ENCODE assay signal across 12 cellular contexts in the genomic region with DNA sequence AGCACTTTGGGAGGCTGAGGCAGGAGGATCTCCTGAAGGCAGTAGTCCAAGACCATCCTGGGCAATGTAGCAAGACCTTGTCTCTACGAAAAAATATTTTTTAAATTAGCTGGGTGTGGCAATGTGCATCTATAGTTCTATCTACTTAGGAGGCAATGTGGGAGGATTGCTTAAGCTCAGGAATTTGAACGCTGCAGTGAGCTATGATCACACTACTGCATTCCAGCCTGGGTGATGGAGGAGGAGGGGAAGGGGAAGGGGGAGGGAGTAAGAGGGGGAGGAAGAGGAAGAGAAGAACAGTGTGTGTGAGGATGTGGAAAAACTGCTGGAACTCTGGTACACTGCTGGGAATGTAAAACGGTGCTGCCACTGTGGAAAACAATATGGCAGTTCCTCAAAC. TPM values are rescaled to one million over a fixed set of nuclear protein-coding genes. Genes with fewer than 3 reads are reported as not detected.
A peak's percentile ranks its signal among the peaks of the same experiment; 100 is the strongest.
DNase-seq lines count a peak whose midpoint lies in the region; ATAC-seq, FAIRE-seq and TF ChIP-seq lines count a peak whose summit lies in the region.
"Had no signal": no experiment of that assay in that cellular context is flagged by ENCODE, and none has a peak within 500 bp of the region (broad histone marks: within the 10 kb centered on the region; RNA-seq: fewer than 3 reads in every experiment).

No MANE protein-coding gene starts in this region.

- peak overlapping the region; percentile 55 to 87 (median 74) for H3K27ac ChIP-seq in tibial nerve
- no peak overlapping the region for H3K27ac ChIP-seq in WERI-Rb-1

- H3K9me3 Mint-ChIP-seq in effector memory CD8-positive, alpha-beta T cell: no peaks in the 10 kb centered on the region

- peak overlapping the region in 1 of 2 donors; percentile 10 for H3K27ac Mint-ChIP-seq in effector memory CD8-positive, alpha-beta T cell

- ATAC-seq in left lobe of liver: peak; percentile 20
- ATAC-seq in effector memory CD8-positive, alpha-beta T cell (replicated peaks): no peak
- ATAC-seq: HCT116 had no signal

- H3K27me3 Mint-ChIP-seq in effector memory CD8-positive, alpha-beta T cell: no peaks in the 10 kb centered on the region

- DNase-seq in HFF-Myc (ENCODE audit: extremely low read depth, low read depth): peak; percentile 38
- peak; percentile 62 for DNase-seq in bronchial epithelial cell (ENCODE audit: low read depth)
- DNase-seq in left lobe of liver (ENCODE audit: low spot score): no peak
- DNase-seq in tibial nerve (ENCODE audit: low spot score in 2 of 2): no peak
- DNase-seq in NCI-H187 (lab: John Stamatoyannopoulos, UW): no peak
- no peak for DNase-seq in WERI-Rb-1
- DNase-seq in effector memory CD8-positive, alpha-beta T cell: no peak
- DNase-seq: activated CD4-positive, alpha-beta T cell treated with anti-CD3 and anti-CD28 coated beads for 48 hours; aorta had no signal

- H3K36me3 Mint-ChIP-seq in effector memory CD8-positive, alpha-beta T cell (ENCODE audit: insufficient read depth): no peaks in the 10 kb centered on the region

- H3K4me3 Mint-ChIP-seq in effector memory CD8-positive, alpha-beta T cell: no peak overlapping the region

- peaks cover 6 to 13% of the 10 kb centered on the region in 2 donors for H3K4me1 Mint-ChIP-seq in effector memory CD8-positive, alpha-beta T cell (ENCODE audit: low read depth in 2 of 2)

- 10% methylated on average over 3 of the region's 3 CpGs for WGBS in tibial nerve, 2 donors

- TF ChIP-seq CTCF in HFF-Myc (IDR thresholded peaks at IDR 0.05; ENCODE audit: low read depth, low read length, missing control alignments) (no peak), bronchial epithelial cell (IDR thresholded peaks at IDR 0.05; ENCODE audit: insufficient read depth, low read length, severe bottlenecking) (no peak), tibial nerve (IDR thresholded peaks at IDR 0.05) (no peak), WERI-Rb-1 (IDR thresholded peaks at IDR 0.05; ENCODE audit: low read depth, low read length) (no peak)

- no peaks in the 10 kb centered on the region for H3K27me3 ChIP-seq in bronchial epithelial cell (ENCODE audit: control insufficient read depth, insufficient read depth, low read length)
- H3K27me3 ChIP-seq in tibial nerve: no peaks in the 10 kb centered on the region
- no peaks in the 10 kb centered on the region for H3K27me3 ChIP-seq in WERI-Rb-1 (ENCODE audit: insufficient read depth, low read depth, severe bottlenecking)

- FAIRE-seq in bronchial epithelial cell (lab: Jason Lieb, UNC): no peak
- FAIRE-seq: GM12891, islet of Langerhans had no signal

- no peaks in the 10 kb centered on the region for H3K9me3 ChIP-seq in tibial nerve
- H3K9me3 ChIP-seq in WERI-Rb-1 (ENCODE audit: severe bottlenecking): no peaks in the 10 kb centered on the region

- no peak overlapping the region for H3K4me3 ChIP-seq in HFF-Myc (replicated peaks; ENCODE audit: low read depth, low read length)
- H3K4me3 ChIP-seq in bronchial epithelial cell (ENCODE audit: low read depth, low read length): no peak overlapping the region
- no peak overlapping the region for H3K4me3 ChIP-seq in tibial nerve
- no peak overlapping the region for H3K4me3 ChIP-seq in WERI-Rb-1 (ENCODE audit: low read depth, low read length)

- TF ChIP-seq POLR2A in tibial nerve (IDR thresholded peaks at IDR 0.05): no peak

- H3K4me1 ChIP-seq in tibial nerve: peaks cover 0 to 25% (median 8%) of the 10 kb centered on the region in 4 donors

- peak in 1 of 2 donors; percentile 48 for TF ChIP-seq EP300 in tibial nerve (IDR thresholded peaks at IDR 0.05)

- H3K36me3 ChIP-seq in bronchial epithelial cell (ENCODE audit: control insufficient read depth, insufficient read depth, low read length) (peaks cover 2% of the 10 kb centered on the region), tibial nerve (peaks cover 3 to 31% (median 4%) of the 10 kb centered on the region in 3 donors), WERI-Rb-1 (no peaks in the 10 kb centered on the region; the same call in 1 of the 2 replicates)

RNA-seq across cellular contexts. Expression of a gene that starts 9.2 kb away (rescaled TPM):
- total RNA-seq in bronchial epithelial cell (under 0.01 and 0.13 TPM in 2 replicates), left lobe of liver (1.3 TPM), tibial nerve (10 to 100 TPM; 20.1 to 44.7 (median 24.6) TPM)

RNA-seq across cellular contexts. Expression of a gene that starts 12.3 kb away (rescaled TPM):
- total RNA-seq in bronchial epithelial cell: 2.0 and 2.1 TPM in 2 replicates
- 2.2 TPM for total RNA-seq in left lobe of liver
- total RNA-seq in tibial nerve: 10 to 100 TPM; 11.4 to 21.0 (median 16.0) TPM

RNA-seq across cellular contexts. Expression of a gene that starts 12.9 kb away (rescaled TPM):
- total RNA-seq in bronchial epithelial cell (0.26 TPM in 2 replicates), left lobe of liver (0.48 TPM), tibial nerve (1 to 10 TPM in 2 of 4 donors, under 1 TPM in 2; 0.42 to 2.1 (median 1.4) TPM)

RNA-seq across cellular contexts. Expression of a gene that starts 27.8 kb away (rescaled TPM):
- total RNA-seq in bronchial epithelial cell: 14.2 and 16.6 TPM in 2 replicates
- 10.3 TPM for total RNA-seq in left lobe of liver
- 10 to 100 TPM; 25.3 to 46.0 (median 33.9) TPM for total RNA-seq in tibial nerve

RNA-seq across cellular contexts. Expression of a gene that starts 33.2 kb away (rescaled TPM):
- total RNA-seq in bronchial epithelial cell: 3.4 and 3.6 TPM in 2 replicates
- 6.5 TPM for total RNA-seq in left lobe of liver
- total RNA-seq in tibial nerve: 1 to 10 TPM in 1 of 4 donors, under 1 TPM in 2, not detected in 1; 0.21 to 2.1 (median 0.98) TPM

Comparison
In these comparisons a context has a peak if more than half of its experiments do, and no peak if none do; other contexts are left out.
1. DNase-seq: peak in HFF-Myc (single experiment) and bronchial epithelial cell (single experiment); none in left lobe of liver (single experiment), tibial nerve (0 of 2), NCI-H187 (0 of 2), WERI-Rb-1 (single experiment) and effector memory CD8-positive, alpha-beta T cell (0 of 3).